23 cellular contexts compared by ENCODE assay signal in genomic region chr7:14374336-14374735, GRCh38.
"Had no signal": no experiment of that assay in that cellular context is flagged by ENCODE, and none has a peak within 500 bp of the region (broad histone marks: within the 10 kb centered on the region; RNA-seq: fewer than 3 reads in every experiment).

No MANE protein-coding gene starts in this region.

- H3K36me3 ChIP-seq: colonic mucosa, esophagus muscularis mucosa, esophagus squamous epithelium, gastrocnemius medialis, gastroesophageal sphincter, heart left ventricle, heart right ventricle had no signal

- H3K27ac Mint-ChIP-seq: dendritic cell treated with granulocyte-macrophage colony-stimulating factor and Interleukin-4, amounts not matched to agents 40 ng/mL and 50 ng/mL, for 4 days; effector memory CD8-positive, alpha-beta T cell; endodermal cell had no signal

- H3K4me1 Mint-ChIP-seq: endodermal cell had no signal

- H3K27me3 Mint-ChIP-seq: dendritic cell treated with granulocyte-macrophage colony-stimulating factor and Interleukin-4, amounts not matched to agents 40 ng/mL and 50 ng/mL, for 4 days had no signal

- H3K4me1 ChIP-seq: colonic mucosa, esophagus squamous epithelium, foreskin keratinocyte, gastrocnemius medialis had no signal

- H3K27me3 ChIP-seq: colonic mucosa, dorsolateral prefrontal cortex, esophagus muscularis mucosa, esophagus squamous epithelium, foreskin keratinocyte, gastrocnemius medialis, gastroesophageal sphincter, heart left ventricle, heart right ventricle had no signal

- H3K4me3 ChIP-seq: colonic mucosa, coronary artery, dorsolateral prefrontal cortex, esophagus muscularis mucosa, esophagus squamous epithelium, gastrocnemius medialis, gastroesophageal sphincter, heart left ventricle, heart right ventricle had no signal

- H3K27ac ChIP-seq: colonic mucosa, coronary artery, dorsolateral prefrontal cortex, epithelial cell of prostate, esophagus muscularis mucosa, esophagus squamous epithelium, foreskin keratinocyte, gastrocnemius medialis, gastroesophageal sphincter, heart left ventricle, heart right ventricle had no signal

- H3K9me3 ChIP-seq: colonic mucosa, esophagus muscularis mucosa, esophagus squamous epithelium, gastrocnemius medialis, gastroesophageal sphincter had no signal

- H3K9me3 Mint-ChIP-seq: effector memory CD8-positive, alpha-beta T cell had no signal

- H3K4me3 Mint-ChIP-seq: dendritic cell treated with granulocyte-macrophage colony-stimulating factor and Interleukin-4, amounts not matched to agents 40 ng/mL and 50 ng/mL, for 4 days; effector memory CD8-positive, alpha-beta T cell; endodermal cell had no signal

- ATAC-seq: effector memory CD8-positive, alpha-beta T cell; esophagus mucosa; foreskin keratinocyte; gastrocnemius medialis; gastroesophageal sphincter; heart left ventricle; heart right ventricle had no signal

- DNase-seq: colonic mucosa; cortex of kidney; dermis blood vessel endothelial cell; dorsolateral prefrontal cortex; effector CD4-positive, alpha-beta T cell; effector CD8-positive, alpha-beta T cell; effector memory CD4-positive, alpha-beta T cell; effector memory CD8-positive, alpha-beta T cell; endodermal cell; erythroblast; esophagus squamous epithelium; foreskin keratinocyte; foreskin melanocyte; gastrocnemius medialis; glutamatergic neuron; heart left ventricle; heart right ventricle had no signal
